ENCODE assay signal across 4 cellular contexts in genomic region chr2:129170570-129170969, GRCh38.
"Had no signal": no experiment of that assay in that cellular context is flagged by ENCODE, and none has a peak within 500 bp of the region (broad histone marks: within the 10 kb centered on the region; RNA-seq: fewer than 3 reads in every experiment).

No MANE protein-coding gene starts in this region.

- H3K27ac ChIP-seq: HL-60 had no signal

- DNase-seq: IMR-90, KBM-7 had no signal

- H3K4me3 ChIP-seq: K562 had no signal
